Comparison of ENCODE assay signal across 8 cellular contexts in the genomic region with DNA sequence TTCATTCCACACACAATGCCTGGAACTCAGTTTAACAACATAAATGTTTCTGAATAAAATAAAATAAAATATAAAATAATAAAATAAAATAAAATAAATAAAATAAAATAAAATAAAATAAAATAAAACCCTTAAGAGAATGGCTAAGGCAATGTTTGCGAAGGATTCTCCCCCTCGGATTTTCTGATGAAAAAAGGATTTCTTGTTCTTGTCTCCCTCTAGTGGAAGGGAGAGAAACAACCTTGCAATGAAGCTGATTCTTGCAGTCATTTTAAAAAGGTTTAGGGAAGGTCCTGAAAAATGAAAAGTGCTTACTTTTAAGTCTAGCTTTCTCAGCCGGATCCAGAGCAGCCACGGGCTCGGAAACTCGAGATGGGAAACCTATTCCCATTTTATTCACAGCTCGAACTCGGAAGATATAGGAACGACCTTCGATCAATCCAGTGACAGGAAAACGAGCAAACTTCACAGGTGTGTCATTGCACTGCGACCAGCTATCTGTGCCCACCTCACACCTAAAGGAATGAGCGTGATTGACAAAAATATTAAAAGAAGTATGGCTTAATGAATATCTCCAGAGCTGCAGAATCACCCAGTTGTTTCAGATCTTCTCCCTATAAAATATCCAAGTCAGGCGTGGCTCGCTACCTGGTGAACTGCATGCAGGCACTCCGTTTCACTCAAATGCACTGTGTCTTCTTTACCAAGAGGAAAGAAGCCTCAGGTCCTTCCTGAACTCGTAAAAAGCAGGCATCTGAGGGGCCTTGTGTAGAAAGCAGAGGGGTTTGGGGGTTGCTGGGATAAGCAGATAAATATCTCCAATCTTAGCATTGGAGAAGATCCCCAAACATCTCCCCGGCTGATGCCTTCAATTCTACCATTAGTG.
DNase-seq lines count a peak whose midpoint lies in the region; ATAC-seq and TF ChIP-seq lines count a peak whose summit lies in the region.

No MANE protein-coding gene starts in this region.

- H3K4me3 ChIP-seq in RWPE2 (ENCODE audit: severe bottlenecking): no peak overlapping the region
- no peak overlapping the region for H3K4me3 ChIP-seq in fibroblast of mammary gland (ENCODE audit: control insufficient read depth, low read depth, low read length)

- H3K9me3 Mint-ChIP-seq in progenitor cell of endocrine pancreas (ENCODE audit: low read depth): peaks cover 3% of the 10 kb centered on the region

- no peaks in the 10 kb centered on the region for H3K36me3 ChIP-seq in RWPE2 (ENCODE audit: low read depth)

- no peak overlapping the region for H3K27ac ChIP-seq in RWPE2 (ENCODE audit: poor library complexity, severe bottlenecking)

- H3K36me3 Mint-ChIP-seq in progenitor cell of endocrine pancreas (ENCODE audit: insufficient read depth): no peaks in the 10 kb centered on the region

- peaks cover 3% of the 10 kb centered on the region for H3K27me3 Mint-ChIP-seq in progenitor cell of endocrine pancreas

- TF ChIP-seq CTCF in RWPE2 (IDR thresholded peaks at IDR 0.05; ENCODE audit: poor library complexity, severe bottlenecking) (peak; percentile 72), fibroblast of mammary gland (conservative IDR thresholded peaks at IDR 0.05; ENCODE audit: control insufficient read depth, insufficient read depth, low read depth, low read length) (peak; percentile 83), progenitor cell of endocrine pancreas (IDR thresholded peaks at IDR 0.05; ENCODE audit: unreplicated experiment) (peak; percentile 85)

- no peak overlapping the region for H3K27ac Mint-ChIP-seq in progenitor cell of endocrine pancreas

- H3K27me3 ChIP-seq in RWPE2 (ENCODE audit: insufficient read depth, poor library complexity, severe bottlenecking): no peaks in the 10 kb centered on the region

- H3K4me1 Mint-ChIP-seq in progenitor cell of endocrine pancreas (ENCODE audit: low read depth): no peaks in the 10 kb centered on the region

- DNase-seq in DMS53 treated with DMSO at 0.1 percent for 48 hours (lab: John Stamatoyannopoulos, UW; ENCODE audit: unreplicated experiment): peak; percentile 51
- peak; percentile 38 for DNase-seq in HuH-7.5 (ENCODE audit: low spot score)
- DNase-seq in RWPE2 (ENCODE audit: low spot score): no peak
- peak; percentile 45 for DNase-seq in fibroblast of mammary gland (ENCODE audit: low read depth)
- no peak for DNase-seq in progenitor cell of endocrine pancreas (ENCODE audit: low spot score, unreplicated experiment)

- ATAC-seq in RWPE2 (ENCODE audit: low read depth) (no peak), GM18511 (IDR thresholded peaks at IDR 0.05; ENCODE audit: unreplicated experiment) (no peak), GM18873 (IDR thresholded peaks at IDR 0.05; ENCODE audit: low FRiP score, unreplicated experiment) (no peak), HG02588 (IDR thresholded peaks at IDR 0.05; ENCODE audit: unreplicated experiment) (no peak)

- H3K4me3 Mint-ChIP-seq in progenitor cell of endocrine pancreas (ENCODE audit: low read depth): no peak overlapping the region

- H3K9me3 ChIP-seq in RWPE2 (ENCODE audit: severe bottlenecking): no peaks in the 10 kb centered on the region

- H3K4me1 ChIP-seq in RWPE2 (ENCODE audit: insufficient read depth, poor library complexity, severe bottlenecking): peaks cover 11% of the 10 kb centered on the region

Comparison
In these comparisons a context has a peak if more than half of its experiments do, and no peak if none do; other contexts are left out.
1. DNase-seq: peak in DMS53 treated with DMSO at 0.1 percent for 48 hours (single experiment), HuH-7.5 (single experiment) and fibroblast of mammary gland (single experiment); none in RWPE2 (single experiment) and progenitor cell of endocrine pancreas (single experiment).
2. Peak in every context shown above with its lines, with median percentiles within 50 percentile points of each other: CTCF ChIP-seq.